In the genomic region with DNA sequence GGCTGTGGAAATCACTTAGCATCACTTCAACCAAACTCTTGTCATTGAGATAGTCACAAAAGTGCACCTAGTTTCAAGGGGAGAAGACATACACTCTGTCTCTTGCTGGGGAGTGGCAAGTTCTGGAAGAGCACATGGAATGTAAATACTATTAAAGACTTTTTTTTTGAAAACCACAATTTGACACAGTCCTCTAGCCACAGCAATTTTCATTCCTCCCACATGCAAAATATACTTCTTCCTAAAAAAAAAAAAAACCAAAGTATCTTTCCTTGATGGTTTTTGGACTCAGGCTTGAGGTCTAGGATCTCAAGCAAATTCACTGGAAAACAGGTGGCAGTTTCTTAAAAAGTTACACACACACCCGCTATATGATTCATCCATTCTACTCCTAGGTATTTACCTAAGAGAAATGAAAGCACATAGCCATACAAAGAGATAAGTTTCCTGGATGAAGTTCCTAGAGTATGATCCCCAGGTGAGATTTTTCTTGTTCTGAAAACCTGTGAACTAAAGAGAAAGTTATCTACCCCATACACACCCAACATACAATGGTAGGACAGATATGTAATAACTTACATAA, we compare ENCODE assay signal across 30 cellular contexts.
DNase-seq lines count a peak whose midpoint lies in the region; ATAC-seq, FAIRE-seq and TF ChIP-seq lines count a peak whose summit lies in the region.
"Had no signal": no experiment of that assay in that cellular context is flagged by ENCODE, and none has a peak within 500 bp of the region (broad histone marks: within the 10 kb centered on the region; RNA-seq: fewer than 3 reads in every experiment).

No MANE protein-coding gene starts in this region.

- no peak overlapping the region for H2AK5ac ChIP-seq in mesenchymal stem cell (ENCODE audit: low read length, severe bottlenecking)

- no peaks in the 10 kb centered on the region for H3K36me3 ChIP-seq in PC-3 (ENCODE audit: low read depth, low read length)
- H3K36me3 ChIP-seq in mesenchymal stem cell (ENCODE audit: control insufficient read depth in 1 of 2, insufficient read depth in 2 of 2, low read depth in 1 of 2, low read length in 2 of 2), result no peaks in the 10 kb centered on the region
- no peaks in the 10 kb centered on the region for H3K36me3 ChIP-seq in H7 (replicated peaks; ENCODE audit: control insufficient read depth, insufficient read depth, low read length)
- H3K36me3 ChIP-seq: pancreas, upper lobe of right lung had no signal

- no peaks in the 10 kb centered on the region for H3K79me2 ChIP-seq in PC-3 (ENCODE audit: low read length)

- H3K4ac ChIP-seq in mesenchymal stem cell (ENCODE audit: low read depth in 1 of 2, low read length in 2 of 2), result no peak overlapping the region

- BruUV-seq in PC-3 (replicated peaks; lab: Mats Ljungman, UMichigan), result no TSS peak

- peak; percentile 17 for DNase-seq in GM03348 (ENCODE audit: low spot score)
- DNase-seq in PC-3, result peak; percentile 60
- DNase-seq in mesenchymal stem cell, result peak; percentile 18
- DNase-seq in HuH-7.5 (ENCODE audit: low spot score), result no peak
- DNase-seq in NCI-H446 treated with DMSO at 0.1 percent for 48 hours (lab: John Stamatoyannopoulos, UW), result no peak
- DNase-seq in H7, result no peak
- DNase-seq: activated CD4-positive, alpha-beta T cell treated with anti-CD3 and anti-CD28 coated beads, Interleukin-2, amount 10 ng/mL, durations not matched to agents 7 days and 5 days; activated effector memory CD4-positive, alpha-beta T cell treated with anti-CD3 and anti-CD28 coated beads, Interleukin-2, amount 50 U/mL, for 16 hours; activated T-cell treated with anti-CD3 and anti-CD28 coated beads, Interleukin-2, amount 50 U/mL, for 24 hours; aorta; C1 segment of cervical spinal cord; central memory CD4-positive, alpha-beta T cell; DMS79 treated with DMSO at 0.1 percent for 48 hours; endodermal cell; GF-D8; hypothalamus; Kasumi-1; NCI-H1694 treated with DMSO at 0.1 percent for 48 hours; NCI-H82; pancreas; retina; stimulated activated CD4-positive, alpha-beta T cell treated with anti-CD3 and anti-CD28 coated beads, Interleukin-1b, Interleukin-23, amount 100 ng/mL, for 48 hours; stimulated activated naive CD8-positive, alpha-beta T cell treated with anti-CD3 and anti-CD28 coated beads, Interleukin-15, Interleukin-2, amounts not matched to agents 100 U/mL and 50 U/mL, for 24 hours; upper lobe of right lung had no signal

- H3K9me3 ChIP-seq in PC-3 (ENCODE audit: low read length) (no peaks in the 10 kb centered on the region), mesenchymal stem cell (ENCODE audit: control insufficient read depth, low read length) (no peaks in the 10 kb centered on the region)
- H3K9me3 ChIP-seq: pancreas, upper lobe of right lung had no signal

- no peak overlapping the region for H2BK12ac ChIP-seq in mesenchymal stem cell (ENCODE audit: low read length in 2 of 2)

- no peak overlapping the region for H3K14ac ChIP-seq in mesenchymal stem cell (ENCODE audit: low read length in 2 of 2)

- no peaks in the 10 kb centered on the region for H3K9me2 ChIP-seq in PC-3 (replicated peaks; ENCODE audit: low read length)

- no peak overlapping the region for H2BK15ac ChIP-seq in mesenchymal stem cell (ENCODE audit: low read depth, poor library complexity, severe bottlenecking)

- H4K91ac ChIP-seq in mesenchymal stem cell (ENCODE audit: low read length), result no peak overlapping the region

- H4K8ac ChIP-seq in mesenchymal stem cell (ENCODE audit: low read length), result no peak overlapping the region

- H2AFZ ChIP-seq in PC-3 (ENCODE audit: low read length) (no peak overlapping the region), mesenchymal stem cell (ENCODE audit: low read depth, low read length) (no peak overlapping the region)

- no peaks in the 10 kb centered on the region for H4K20me1 ChIP-seq in PC-3 (ENCODE audit: low read length)

- no peak overlapping the region for H3K18ac ChIP-seq in mesenchymal stem cell (ENCODE audit: low read depth in 1 of 2, low read length in 2 of 2)

- CTCF ChIA-PET in PC-3 (lab: Charles Lee), result no interaction called here

- no peak overlapping the region for H3K9ac ChIP-seq in PC-3 (ENCODE audit: low read length)
- no peak overlapping the region for H3K9ac ChIP-seq in mesenchymal stem cell (ENCODE audit: low read length)

- peak; percentile 87 for FAIRE-seq in endometrium (lab: Jason Lieb, UNC)
- FAIRE-seq: H54, pancreas had no signal

- no peak overlapping the region for H2BK120ac ChIP-seq in mesenchymal stem cell (ENCODE audit: low read depth, low read length)

- H3K79me1 ChIP-seq in mesenchymal stem cell (replicated peaks; ENCODE audit: low read length, poor library complexity, severe bottlenecking), result no peaks in the 10 kb centered on the region

- no peak overlapping the region for H3K4me3 ChIP-seq in PC-3 (ENCODE audit: low read length)
- no peak overlapping the region for H3K4me3 ChIP-seq in mesenchymal stem cell (ENCODE audit: insufficient read depth in 1 of 2, low read depth in 1 of 2, low read length in 2 of 2)
- no peak overlapping the region for H3K4me3 ChIP-seq in H7 (ENCODE audit: insufficient read depth, low read depth, low read length)
- H3K4me3 ChIP-seq: pancreas, SK-N-MC, smooth muscle cell, upper lobe of right lung had no signal

- H3K4me2 ChIP-seq in PC-3 (ENCODE audit: low read length) (peak overlapping the region; percentile 27; the same call in 1 of the 2 replicates), mesenchymal stem cell (ENCODE audit: low read length, poor library complexity, severe bottlenecking) (no peak overlapping the region)
- H3K4me2 ChIP-seq: smooth muscle cell had no signal

- ATAC-seq in PC-3 (peak; percentile 77), GM18861 (IDR thresholded peaks at IDR 0.05; ENCODE audit: unreplicated experiment) (no peak)
- ATAC-seq: pancreas; stimulated activated naive CD8-positive, alpha-beta T cell treated with anti-CD3 and anti-CD28 coated beads, Interleukin-15, Interleukin-2, amounts not matched to agents 100 U/mL and 50 U/mL, for 24 hours; upper lobe of right lung; WTC11 had no signal

- no peak for TF ChIP-seq CTCF in PC-3 (conservative IDR thresholded peaks at IDR 0.05; ENCODE audit: low read depth, low read length)

- intact Hi-C loops in PC-3 (cut with micrococcal nuclease), result loop anchor here (1.0 to 5.0 kb wide), 5 partner anchors 47 to 267 kb away; no protein-coding TSS in a partner anchor

- POLR2A ChIA-PET in PC-3 (lab: Charles Lee; ENCODE audit: unreplicated experiment), result no interaction called here

- H3K27me3 ChIP-seq in PC-3 (ENCODE audit: low read length), result no peaks in the 10 kb centered on the region
- H3K27me3 ChIP-seq in mesenchymal stem cell (ENCODE audit: control insufficient read depth in 1 of 2, insufficient read depth in 1 of 2, low read length in 2 of 2), result peaks cover 0 to 9% of the 10 kb centered on the region in 2 experiments
- no peaks in the 10 kb centered on the region for H3K27me3 ChIP-seq in H7 (ENCODE audit: control insufficient read depth, insufficient read depth, low read length)
- H3K27me3 ChIP-seq: pancreas had no signal

- H2BK5ac ChIP-seq in mesenchymal stem cell (ENCODE audit: low read depth, low read length, poor library complexity, severe bottlenecking), result no peak overlapping the region

- no peak overlapping the region for H3K23ac ChIP-seq in mesenchymal stem cell (ENCODE audit: low read length in 2 of 2)

- no CpG with 5 or more reads among the region's 1 CpG for WGBS in mesenchymal stem cell

- peaks cover 13% of the 10 kb centered on the region for H3K4me1 ChIP-seq in PC-3 (ENCODE audit: insufficient read depth, low read length)
- H3K4me1 ChIP-seq in mesenchymal stem cell (ENCODE audit: control insufficient read depth, insufficient read depth, low read depth, low read length), result no peaks in the 10 kb centered on the region
- H3K4me1 ChIP-seq: pancreas, upper lobe of right lung had no signal

- H3F3A ChIP-seq in PC-3 (ENCODE audit: low read length, unreplicated experiment), result no peaks in the 10 kb centered on the region

- H3K27ac ChIP-seq in PC-3 (ENCODE audit: low read length) (0 out of 2 replicates have a peak overlapping the region, but pooled peaks have one; percentile 3), mesenchymal stem cell (ENCODE audit: low read length, poor library complexity, severe bottlenecking) (no peak overlapping the region)
- H3K27ac ChIP-seq: pancreas, SK-N-MC, upper lobe of right lung had no signal

Comparison
In these comparisons a context has a peak if more than half of its experiments do, and no peak if none do; other contexts are left out.
1. DNase-seq: peak in GM03348 (single experiment), PC-3 (single experiment) and mesenchymal stem cell (single experiment); none in HuH-7.5 (single experiment), NCI-H446 treated with DMSO at 0.1 percent for 48 hours (single experiment) and H7 (single experiment).